ENCODE assay signal across 10 cellular contexts in the genomic region with DNA sequence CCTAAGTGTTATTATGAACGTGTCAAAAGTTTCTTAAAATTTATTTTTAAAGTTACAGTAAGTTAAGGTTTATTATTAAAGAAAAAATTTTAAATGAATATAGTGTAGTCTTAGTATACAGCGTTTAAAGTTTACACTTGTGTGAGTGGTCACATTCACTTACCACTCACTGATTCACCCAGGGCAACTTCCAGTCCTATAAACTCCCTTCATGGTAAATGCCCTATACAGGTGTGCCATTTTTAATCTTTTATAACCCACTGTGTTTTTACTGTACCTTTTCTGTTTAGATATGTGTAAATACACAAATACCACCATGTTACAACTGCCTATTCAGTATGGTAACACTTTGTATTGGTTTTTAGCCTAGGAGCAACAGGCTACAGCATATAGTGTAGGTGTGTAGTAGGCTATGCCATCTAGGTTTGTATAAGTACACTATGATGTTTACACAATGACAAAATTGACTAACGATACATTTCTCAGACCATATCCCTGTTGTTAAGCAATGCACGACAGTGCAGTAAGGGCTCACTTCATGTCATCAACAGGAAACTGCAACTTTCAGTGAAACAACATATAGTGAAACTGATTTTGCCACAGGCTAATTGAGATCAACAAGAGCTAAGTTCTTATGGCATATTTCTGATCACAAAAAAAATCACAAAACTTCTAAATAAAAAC.
DNase-seq lines count a peak whose midpoint lies in the region; ATAC-seq and TF ChIP-seq lines count a peak whose summit lies in the region.
"Had no signal": no experiment of that assay in that cellular context is flagged by ENCODE, and none has a peak within 500 bp of the region (broad histone marks: within the 10 kb centered on the region; RNA-seq: fewer than 3 reads in every experiment).

No MANE protein-coding gene starts in this region.

- no peaks in the 10 kb centered on the region for H3K27me3 Mint-ChIP-seq in glutamatergic neuron (ENCODE audit: unreplicated experiment)

- H3K4me3 Mint-ChIP-seq in glutamatergic neuron (ENCODE audit: unreplicated experiment): no peak overlapping the region

- H2AFZ ChIP-seq in mesenchymal stem cell (ENCODE audit: low read depth, low read length): no peak overlapping the region

- no peak overlapping the region for H3K27ac Mint-ChIP-seq in glutamatergic neuron (ENCODE audit: unreplicated experiment)

- H3K27ac ChIP-seq in mesenchymal stem cell (ENCODE audit: low read length, poor library complexity, severe bottlenecking): no peak overlapping the region

- DNase-seq in HT-29 (ENCODE audit: low spot score) (peak; percentile 3), mesenchymal stem cell (peak; percentile 62), midbrain (lab: John Stamatoyannopoulos, UW) (no peak), glutamatergic neuron (no peak), NCI-H1092 treated with DMSO at 0.1 percent for 48 hours (lab: John Stamatoyannopoulos, UW) (no peak)
- DNase-seq in activated CD4-positive, alpha-beta T cell treated with anti-CD3 and anti-CD28 coated beads, Interleukin-2, amount 50 U/mL, for 48 hours: no peak
- DNase-seq: H7 had no signal

- no peak overlapping the region for H3K4ac ChIP-seq in mesenchymal stem cell (ENCODE audit: low read depth in 1 of 2, low read length in 2 of 2)

- no peak overlapping the region for H2BK12ac ChIP-seq in mesenchymal stem cell (ENCODE audit: low read length in 2 of 2)

- H3K4me1 ChIP-seq in mesenchymal stem cell (ENCODE audit: control insufficient read depth, insufficient read depth, low read depth, low read length): peaks cover 2% of the 10 kb centered on the region

- ATAC-seq in GM18867 (IDR thresholded peaks at IDR 0.05; ENCODE audit: unreplicated experiment) (peak; percentile 83), GM21737 (IDR thresholded peaks at IDR 0.05; ENCODE audit: unreplicated experiment) (peak; percentile 76)
- ATAC-seq: Right ventricle myocardium inferior had no signal

- H3K27me3 ChIP-seq in mesenchymal stem cell (ENCODE audit: control insufficient read depth in 1 of 2, insufficient read depth in 1 of 2, low read length in 2 of 2): no peaks in the 10 kb centered on the region

- no peak overlapping the region for H3K4me2 ChIP-seq in mesenchymal stem cell (ENCODE audit: low read length, poor library complexity, severe bottlenecking)

- H3K36me3 ChIP-seq in mesenchymal stem cell (ENCODE audit: control insufficient read depth in 1 of 2, insufficient read depth in 2 of 2, low read depth in 1 of 2, low read length in 2 of 2): no peaks in the 10 kb centered on the region

- no peak overlapping the region for H3K14ac ChIP-seq in mesenchymal stem cell (ENCODE audit: low read length in 2 of 2)

- WGBS in mesenchymal stem cell: 48% methylated on average over 2 of the region's 4 CpGs

- no peak overlapping the region for H4K8ac ChIP-seq in mesenchymal stem cell (ENCODE audit: low read length)

- H3K4me1 Mint-ChIP-seq in glutamatergic neuron (ENCODE audit: low read depth, unreplicated experiment): peaks cover 1% of the 10 kb centered on the region

- no peak overlapping the region for H3K4me3 ChIP-seq in mesenchymal stem cell (ENCODE audit: insufficient read depth in 1 of 2, low read depth in 1 of 2, low read length in 2 of 2)

- H4K91ac ChIP-seq in mesenchymal stem cell (ENCODE audit: low read length): no peak overlapping the region

- no peaks in the 10 kb centered on the region for H3K36me3 Mint-ChIP-seq in glutamatergic neuron (ENCODE audit: unreplicated experiment)

- TF ChIP-seq CTCF in glutamatergic neuron (IDR thresholded peaks at IDR 0.05; ENCODE audit: partially characterized antibody, unreplicated experiment): no peak

- no peak overlapping the region for H2BK120ac ChIP-seq in mesenchymal stem cell (ENCODE audit: low read depth, low read length)

- H3K79me1 ChIP-seq in mesenchymal stem cell (replicated peaks; ENCODE audit: low read length, poor library complexity, severe bottlenecking): no peaks in the 10 kb centered on the region

- no peak overlapping the region for H3K23ac ChIP-seq in mesenchymal stem cell (ENCODE audit: low read length in 2 of 2)

- no peaks in the 10 kb centered on the region for H3K9me3 ChIP-seq in mesenchymal stem cell (ENCODE audit: control insufficient read depth, low read length)

- H2BK15ac ChIP-seq in mesenchymal stem cell (ENCODE audit: low read depth, poor library complexity, severe bottlenecking): no peak overlapping the region

- no peak overlapping the region for H2AK5ac ChIP-seq in mesenchymal stem cell (ENCODE audit: low read length, severe bottlenecking)

- H2BK5ac ChIP-seq in mesenchymal stem cell (ENCODE audit: low read depth, low read length, poor library complexity, severe bottlenecking): no peak overlapping the region

- no peak overlapping the region for H3K18ac ChIP-seq in mesenchymal stem cell (ENCODE audit: low read depth in 1 of 2, low read length in 2 of 2)

- peak overlapping the region; percentile 80 for H3K9ac ChIP-seq in mesenchymal stem cell (ENCODE audit: low read length)

- H3K9me3 Mint-ChIP-seq in glutamatergic neuron (ENCODE audit: unreplicated experiment): peaks cover 1% of the 10 kb centered on the region

Comparison
In these comparisons a context has a peak if more than half of its experiments do, and no peak if none do; other contexts are left out.
1. DNase-seq: peak in HT-29 (single experiment) and mesenchymal stem cell (single experiment); none in midbrain (single experiment), glutamatergic neuron (single experiment), NCI-H1092 treated with DMSO at 0.1 percent for 48 hours (single experiment) and activated CD4-positive, alpha-beta T cell treated with anti-CD3 and anti-CD28 coated beads, Interleukin-2, amount 50 U/mL, for 48 hours (0 of 2).